ENCODE assay signal across 15 cellular contexts in genomic region chr1:182674346-182675246, GRCh38. TPM values are rescaled to one million over a fixed set of nuclear protein-coding genes. Genes with fewer than 3 reads are reported as not detected.
DNase-seq lines count a peak whose midpoint lies in the region; ATAC-seq and TF ChIP-seq lines count a peak whose summit lies in the region.
"Had no signal": no experiment of that assay in that cellular context is flagged by ENCODE, and none has a peak within 500 bp of the region (broad histone marks: within the 10 kb centered on the region; RNA-seq: fewer than 3 reads in every experiment).

No MANE protein-coding gene starts in this region.

- no peaks in the 10 kb centered on the region for H3K36me3 Mint-ChIP-seq in CD8-positive, alpha-beta T cell
- H3K36me3 Mint-ChIP-seq: activated CD8-positive, alpha-beta memory T cell treated with anti-CD3 and anti-CD28 coated beads, Interleukin-2, amount 10 ng/mL, durations not matched to agents 7 days and 5 days; activated naive CD8-positive, alpha-beta T cell treated with anti-CD3 and anti-CD28 coated beads for 36 hours had no signal

- no peaks in the 10 kb centered on the region for H3K79me1 ChIP-seq in mesendoderm (ENCODE audit: low read length)

- H3K9me3 Mint-ChIP-seq in CD8-positive, alpha-beta T cell = no peaks in the 10 kb centered on the region
- H3K9me3 Mint-ChIP-seq: activated naive CD8-positive, alpha-beta T cell treated with anti-CD3 and anti-CD28 coated beads for 36 hours had no signal

- no peak overlapping the region; the same call in 1 of the 2 replicates for H3K27ac ChIP-seq in SJCRH30
- H3K27ac ChIP-seq in mesendoderm (ENCODE audit: low read depth, low read length) = no peak overlapping the region
- no peak overlapping the region for H3K27ac ChIP-seq in CD8-positive, alpha-beta T cell (ENCODE audit: low read depth, low read length)

- no peak overlapping the region for H2AK5ac ChIP-seq in mesendoderm (ENCODE audit: low read length)

- H3K27me3 ChIP-seq in SJCRH30 = no peaks in the 10 kb centered on the region
- H3K27me3 ChIP-seq in mesendoderm (ENCODE audit: insufficient read depth, low read length, poor library complexity) = no peaks in the 10 kb centered on the region
- no peaks in the 10 kb centered on the region for H3K27me3 ChIP-seq in CD8-positive, alpha-beta T cell (ENCODE audit: insufficient read depth, low read length)

- no peak overlapping the region for H3K4me3 ChIP-seq in SJCRH30
- no peak overlapping the region for H3K4me3 ChIP-seq in mesendoderm (ENCODE audit: low read length)
- H3K4me3 ChIP-seq in CD8-positive, alpha-beta T cell (ENCODE audit: low read depth, low read length) = no peak overlapping the region

- H3K79me2 ChIP-seq in mesendoderm (ENCODE audit: control insufficient read depth, insufficient read depth, low read length) = no peaks in the 10 kb centered on the region

- H3K56ac ChIP-seq in mesendoderm (ENCODE audit: low read length) = no peak overlapping the region

- H2BK5ac ChIP-seq in mesendoderm (ENCODE audit: low read length) = no peak overlapping the region

- no peak overlapping the region for H2BK15ac ChIP-seq in mesendoderm (replicated peaks; ENCODE audit: low read depth)

- no peaks in the 10 kb centered on the region for H3K9me3 ChIP-seq in SJCRH30 (replicated peaks)
- no peaks in the 10 kb centered on the region for H3K9me3 ChIP-seq in CD8-positive, alpha-beta T cell (ENCODE audit: low read length)

- no peak overlapping the region for H3K23ac ChIP-seq in mesendoderm (ENCODE audit: low read length)

- no peak for TF ChIP-seq CTCF in CD8-positive, alpha-beta T cell (IDR thresholded peaks at IDR 0.05)

- ATAC-seq in HG03045 (IDR thresholded peaks at IDR 0.05; ENCODE audit: unreplicated experiment) (no peak), HG03135 (IDR thresholded peaks at IDR 0.05; ENCODE audit: unreplicated experiment) (no peak), HG03196 (IDR thresholded peaks at IDR 0.05; ENCODE audit: unreplicated experiment) (no peak)
- no peak for ATAC-seq in CD8-positive, alpha-beta T cell
- ATAC-seq: activated CD8-positive, alpha-beta memory T cell treated with anti-CD3 and anti-CD28 coated beads, Interleukin-2, amount 10 ng/mL, durations not matched to agents 7 days and 5 days had no signal

- POLR2A ChIA-PET in CD8-positive, alpha-beta T cell (lab: Charles Lee) = interaction anchor here (0.7 kb wide), 1 partner anchor 1753 kb away, joined by 3 read pairs; no protein-coding TSS in a partner anchor

- DNase-seq in AG08396 (ENCODE audit: low spot score) (peak; percentile 29), SJCRH30 (peak; percentile 42 to 53), fibroblast of the conjunctiva (ENCODE audit: low read depth) (peak; percentile 23), mesendoderm (peak; percentile 92)
- DNase-seq in CD8-positive, alpha-beta T cell = no peak
- DNase-seq: activated CD8-positive, alpha-beta memory T cell treated with anti-CD3 and anti-CD28 coated beads, Interleukin-2, amount 10 ng/mL, durations not matched to agents 7 days and 5 days; activated naive CD8-positive, alpha-beta T cell treated with anti-CD3 and anti-CD28 coated beads for 36 hours; EL; foreskin melanocyte; NCI-H1436 treated with DMSO at 0.1 percent for 48 hours had no signal

- no peak overlapping the region for H3K4me2 ChIP-seq in mesendoderm (ENCODE audit: low read length)

- H3K9ac ChIP-seq in mesendoderm (ENCODE audit: low read length) = no peak overlapping the region

- H3K4me1 Mint-ChIP-seq in CD8-positive, alpha-beta T cell (ENCODE audit: low read depth) = no peaks in the 10 kb centered on the region

- H3K18ac ChIP-seq in mesendoderm (ENCODE audit: low read length) = no peak overlapping the region

- H3K4me1 ChIP-seq in SJCRH30 = peaks cover 33% of the 10 kb centered on the region
- H3K4me1 ChIP-seq in mesendoderm (ENCODE audit: control insufficient read depth, low read depth, low read length) = peaks cover 19% of the 10 kb centered on the region
- H3K4me1 ChIP-seq in CD8-positive, alpha-beta T cell (ENCODE audit: insufficient read depth, low read length) = no peaks in the 10 kb centered on the region

- intact Hi-C loops in CD8-positive, alpha-beta T cell (cut with DNase I, micrococcal nuclease) = no loop called here

- no peak overlapping the region for H2BK120ac ChIP-seq in mesendoderm (ENCODE audit: low read depth, low read length)

- no peak overlapping the region for H3K4me3 Mint-ChIP-seq in CD8-positive, alpha-beta T cell
- H3K4me3 Mint-ChIP-seq: activated CD8-positive, alpha-beta memory T cell treated with anti-CD3 and anti-CD28 coated beads, Interleukin-2, amount 10 ng/mL, durations not matched to agents 7 days and 5 days; activated naive CD8-positive, alpha-beta T cell treated with anti-CD3 and anti-CD28 coated beads for 36 hours had no signal

- CTCF ChIA-PET in CD8-positive, alpha-beta T cell (lab: Charles Lee) = interaction anchor here (1.0 kb wide), 1 partner anchor 24 kb away, joined by 3 read pairs; no protein-coding TSS in a partner anchor

- H3K36me3 ChIP-seq in SJCRH30 = no peaks in the 10 kb centered on the region
- H3K36me3 ChIP-seq in mesendoderm (ENCODE audit: control insufficient read depth, insufficient read depth, low read length) = no peaks in the 10 kb centered on the region
- H3K36me3 ChIP-seq in CD8-positive, alpha-beta T cell (ENCODE audit: insufficient read depth, low read length) = no peaks in the 10 kb centered on the region

- no peak overlapping the region for H3K4ac ChIP-seq in mesendoderm (ENCODE audit: low read depth, low read length)

- peaks cover 18% of the 10 kb centered on the region for H3K27me3 Mint-ChIP-seq in CD8-positive, alpha-beta T cell (ENCODE audit: low read depth)

- no CpG with 5 or more reads among the region's 8 CpGs for WGBS in mesendoderm (ENCODE audit: extremely low coverage, insufficient coverage, low lambda C conversion rate)

- H4K5ac ChIP-seq in mesendoderm (ENCODE audit: low read length) = no peak overlapping the region

- no peak overlapping the region for H4K8ac ChIP-seq in mesendoderm (ENCODE audit: low read depth, low read length)

- no peak overlapping the region for H3K27ac Mint-ChIP-seq in CD8-positive, alpha-beta T cell
- H3K27ac Mint-ChIP-seq: activated CD8-positive, alpha-beta memory T cell treated with anti-CD3 and anti-CD28 coated beads, Interleukin-2, amount 10 ng/mL, durations not matched to agents 7 days and 5 days; activated naive CD8-positive, alpha-beta T cell treated with anti-CD3 and anti-CD28 coated beads for 36 hours had no signal

RNA-seq across cellular contexts. Expression of gene RGS8, which starts 9.8 kb away (rescaled TPM):
- total RNA-seq in SJCRH30 (2014; rRNA removed; shearing (Covaris generic)) = 1.6 and 2.7 TPM in 2 replicates
- 1.3 TPM for polyA plus RNA-seq in mesendoderm (2013, experiment 1 of 2)
- polyA plus RNA-seq in mesendoderm (2013, experiment 2 of 2) = 1.0 TPM
- total RNA-seq in CD8-positive, alpha-beta T cell = not detected
- total RNA-seq: activated CD8-positive, alpha-beta memory T cell treated with anti-CD3 and anti-CD28 coated beads, Interleukin-2, amount 10 ng/mL, durations not matched to agents 7 days and 5 days; activated naive CD8-positive, alpha-beta T cell treated with anti-CD3 and anti-CD28 coated beads for 36 hours; lung microvascular endothelial cell; osteoblast had no signal

Comparison
In these comparisons a context has a peak if more than half of its experiments do, and no peak if none do; other contexts are left out.
1. DNase-seq: peak in AG08396 (single experiment), SJCRH30 (2 of 2), fibroblast of the conjunctiva (single experiment) and mesendoderm (single experiment); none in CD8-positive, alpha-beta T cell (0 of 7).